Comparison of ENCODE assay signal across 1 cellular context in genomic region chr16:83926726-83927397, GRCh38.
TF ChIP-seq lines count a peak whose summit lies in the region.

No MANE protein-coding gene starts in this region.

TF ChIP-seq in K562, 482 proteins besides CTCF, POLR2A, EP300 and RAD21 (continued from another document and continues in another):
- TF ChIP-seq, protein P1, sequence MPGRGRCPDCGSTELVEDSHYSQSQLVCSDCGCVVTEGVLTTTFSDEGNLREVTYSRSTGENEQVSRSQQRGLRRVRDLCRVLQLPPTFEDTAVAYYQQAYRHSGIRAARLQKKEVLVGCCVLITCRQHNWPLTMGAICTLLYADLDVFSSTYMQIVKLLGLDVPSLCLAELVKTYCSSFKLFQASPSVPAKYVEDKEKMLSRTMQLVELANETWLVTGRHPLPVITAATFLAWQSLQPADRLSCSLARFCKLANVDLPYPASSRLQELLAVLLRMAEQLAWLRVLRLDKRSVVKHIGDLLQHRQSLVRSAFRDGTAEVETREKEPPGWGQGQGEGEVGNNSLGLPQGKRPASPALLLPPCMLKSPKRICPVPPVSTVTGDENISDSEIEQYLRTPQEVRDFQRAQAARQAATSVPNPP (IDR thresholded peaks at IDR 0.05; ENCODE audit: borderline replicate concordance, insufficient read depth, insufficient read length), result no peak
- no peak for TF ChIP-seq E2F1 (CRISPR knock-in tag; IDR thresholded peaks at IDR 0.05)
- TF ChIP-seq ILK (tag; IDR thresholded peaks at IDR 0.05; ENCODE audit: borderline replicate concordance, low read depth), result no peak
- TF ChIP-seq TEAD4 (IDR thresholded peaks at IDR 0.05; ENCODE audit: low read length), result no peak
- TF ChIP-seq TEAD4 (CRISPR knock-in tag; IDR thresholded peaks at IDR 0.05; ENCODE audit: borderline replicate concordance), result no peak
- peak; percentile 51; the same call in 1 of the 2 replicates for TF ChIP-seq JUND (IDR thresholded peaks at IDR 0.05; ENCODE audit: borderline replicate concordance, low read depth, low read length)
- TF ChIP-seq JUND (tag; IDR thresholded peaks at IDR 0.05; ENCODE audit: borderline replicate concordance, low read depth, low read length), result no peak; the same call in 2 of the 3 replicates
- TF ChIP-seq FOXA3 (CRISPR knock-in tag; conservative IDR thresholded peaks at IDR 0.05 in 1 of 2, IDR thresholded peaks at IDR 0.05 in 1 of 2), result no peak
- TF ChIP-seq RBM14 (IDR thresholded peaks at IDR 0.05; ENCODE audit: borderline replicate concordance, insufficient read depth, low read depth, low read length), result no peak
- TF ChIP-seq, protein P2, sequence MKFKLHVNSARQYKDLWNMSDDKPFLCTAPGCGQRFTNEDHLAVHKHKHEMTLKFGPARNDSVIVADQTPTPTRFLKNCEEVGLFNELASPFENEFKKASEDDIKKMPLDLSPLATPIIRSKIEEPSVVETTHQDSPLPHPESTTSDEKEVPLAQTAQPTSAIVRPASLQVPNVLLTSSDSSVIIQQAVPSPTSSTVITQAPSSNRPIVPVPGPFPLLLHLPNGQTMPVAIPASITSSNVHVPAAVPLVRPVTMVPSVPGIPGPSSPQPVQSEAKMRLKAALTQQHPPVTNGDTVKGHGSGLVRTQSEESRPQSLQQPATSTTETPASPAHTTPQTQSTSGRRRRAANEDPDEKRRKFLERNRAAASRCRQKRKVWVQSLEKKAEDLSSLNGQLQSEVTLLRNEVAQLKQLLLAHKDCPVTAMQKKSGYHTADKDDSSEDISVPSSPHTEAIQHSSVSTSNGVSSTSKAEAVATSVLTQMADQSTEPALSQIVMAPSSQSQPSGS (CRISPR knock-in tag; IDR thresholded peaks at IDR 0.05), result no peak
- no peak for TF ChIP-seq SUPT5H (IDR thresholded peaks at IDR 0.05)
- no peak for TF ChIP-seq ZNF311 (CRISPR knock-in tag; IDR thresholded peaks at IDR 0.05)
- TF ChIP-seq SMARCA4 (IDR thresholded peaks at IDR 0.05), result peak; percentile 33; the same call in 1 of the 2 replicates
- no peak for TF ChIP-seq ZNF232 (CRISPR knock-in tag; IDR thresholded peaks at IDR 0.05)
- peak; percentile 50; the same call in 1 of the 2 replicates for TF ChIP-seq ARID2 (IDR thresholded peaks at IDR 0.05)
- peak; percentile 45; the same call in 1 of the 2 replicates for TF ChIP-seq SMAD4 (CRISPR knock-in tag; conservative IDR thresholded peaks at IDR 0.05)
- no peak for TF ChIP-seq TRIM28 (IDR thresholded peaks at IDR 0.05)
- no peak for TF ChIP-seq RBM15 (IDR thresholded peaks at IDR 0.05; ENCODE audit: insufficient read depth, low read length)
- TF ChIP-seq FIP1L1 (IDR thresholded peaks at IDR 0.05; ENCODE audit: low read depth, low read length, poor library complexity, severe bottlenecking), result no peak
- TF ChIP-seq, protein P3, sequence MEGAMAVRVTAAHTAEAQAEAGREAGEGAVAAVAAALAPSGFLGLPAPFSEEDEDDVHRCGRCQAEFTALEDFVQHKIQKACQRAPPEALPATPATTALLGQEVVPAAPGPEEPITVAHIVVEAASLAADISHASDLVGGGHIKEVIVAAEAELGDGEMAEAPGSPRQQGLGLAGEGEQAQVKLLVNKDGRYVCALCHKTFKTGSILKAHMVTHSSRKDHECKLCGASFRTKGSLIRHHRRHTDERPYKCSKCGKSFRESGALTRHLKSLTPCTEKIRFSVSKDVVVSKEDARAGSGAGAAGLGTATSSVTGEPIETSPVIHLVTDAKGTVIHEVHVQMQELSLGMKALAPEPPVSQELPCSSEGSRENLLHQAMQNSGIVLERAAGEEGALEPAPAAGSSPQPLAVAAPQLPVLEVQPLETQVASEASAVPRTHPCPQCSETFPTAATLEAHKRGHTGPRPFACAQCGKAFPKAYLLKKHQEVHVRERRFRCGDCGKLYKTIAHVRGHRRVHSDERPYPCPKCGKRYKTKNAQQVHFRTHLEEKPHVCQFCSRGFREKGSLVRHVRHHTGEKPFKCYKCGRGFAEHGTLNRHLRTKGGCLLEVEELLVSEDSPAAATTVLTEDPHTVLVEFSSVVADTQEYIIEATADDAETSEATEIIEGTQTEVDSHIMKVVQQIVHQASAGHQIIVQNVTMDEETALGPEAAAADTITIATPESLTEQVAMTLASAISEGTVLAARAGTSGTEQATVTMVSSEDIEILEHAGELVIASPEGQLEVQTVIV (CRISPR knock-in tag; IDR thresholded peaks at IDR 0.05; ENCODE audit: borderline replicate concordance), result no peak
- peak; percentile 70; the same call in 1 of the 2 replicates for TF ChIP-seq CTBP1 (IDR thresholded peaks at IDR 0.05; ENCODE audit: borderline replicate concordance)
- TF ChIP-seq, protein P4, sequence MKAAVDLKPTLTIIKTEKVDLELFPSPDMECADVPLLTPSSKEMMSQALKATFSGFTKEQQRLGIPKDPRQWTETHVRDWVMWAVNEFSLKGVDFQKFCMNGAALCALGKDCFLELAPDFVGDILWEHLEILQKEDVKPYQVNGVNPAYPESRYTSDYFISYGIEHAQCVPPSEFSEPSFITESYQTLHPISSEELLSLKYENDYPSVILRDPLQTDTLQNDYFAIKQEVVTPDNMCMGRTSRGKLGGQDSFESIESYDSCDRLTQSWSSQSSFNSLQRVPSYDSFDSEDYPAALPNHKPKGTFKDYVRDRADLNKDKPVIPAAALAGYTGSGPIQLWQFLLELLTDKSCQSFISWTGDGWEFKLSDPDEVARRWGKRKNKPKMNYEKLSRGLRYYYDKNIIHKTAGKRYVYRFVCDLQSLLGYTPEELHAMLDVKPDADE (conservative IDR thresholded peaks at IDR 0.05; ENCODE audit: control insufficient read depth, low read depth, low read length), result 0 out of 2 replicates have a peak, but pooled peaks have one; percentile 44
- no peak for TF ChIP-seq FOXA1 (IDR thresholded peaks at IDR 0.05; ENCODE audit: borderline replicate concordance)
- peak; percentile 42; the same call in 1 of the 2 replicates for TF ChIP-seq TFAP4 (CRISPR knock-in tag; IDR thresholded peaks at IDR 0.05; ENCODE audit: borderline replicate concordance)
- no peak for TF ChIP-seq FOXP1 (CRISPR knock-in tag; IDR thresholded peaks at IDR 0.05)
- no peak for TF ChIP-seq ATF4 (CRISPR knock-in tag; IDR thresholded peaks at IDR 0.05)
- TF ChIP-seq GABPB2 (CRISPR knock-in tag; conservative IDR thresholded peaks at IDR 0.05), result no peak
- no peak for TF ChIP-seq ZNF830 (CRISPR knock-in tag; IDR thresholded peaks at IDR 0.05)
- TF ChIP-seq RBFOX2 (IDR thresholded peaks at IDR 0.05; ENCODE audit: low read depth, low read length), result no peak
- peak; percentile 23 for TF ChIP-seq HMGN3 (IDR thresholded peaks at IDR 0.05; ENCODE audit: borderline replicate concordance, extremely low read depth, insufficient read length, low read depth, low read length)
- TF ChIP-seq KDM2B (CRISPR knock-in tag; IDR thresholded peaks at IDR 0.05), result 0 out of 2 replicates have a peak, but pooled peaks have one; percentile 13
- TF ChIP-seq NRF1 (conservative IDR thresholded peaks at IDR 0.05 in 1 of 2, IDR thresholded peaks at IDR 0.05 in 1 of 2), result peak; percentile 35 to 37; a peak in 2 of 4 replicates
- TF ChIP-seq, protein P5, sequence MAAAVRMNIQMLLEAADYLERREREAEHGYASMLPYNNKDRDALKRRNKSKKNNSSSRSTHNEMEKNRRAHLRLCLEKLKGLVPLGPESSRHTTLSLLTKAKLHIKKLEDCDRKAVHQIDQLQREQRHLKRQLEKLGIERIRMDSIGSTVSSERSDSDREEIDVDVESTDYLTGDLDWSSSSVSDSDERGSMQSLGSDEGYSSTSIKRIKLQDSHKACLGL (CRISPR knock-in tag; IDR thresholded peaks at IDR 0.05; ENCODE audit: borderline replicate concordance, poor library complexity, severe bottlenecking), result no peak
- TF ChIP-seq RFX7 (CRISPR knock-in tag; IDR thresholded peaks at IDR 0.05), result no peak
- no peak for TF ChIP-seq SRSF9 (IDR thresholded peaks at IDR 0.05; ENCODE audit: borderline replicate concordance, low read depth, low read length)
- TF ChIP-seq KAT2B (IDR thresholded peaks at IDR 0.05; ENCODE audit: low read depth, low read length), result no peak
- TF ChIP-seq BHLHE40 (IDR thresholded peaks at IDR 0.05; ENCODE audit: low read length), result 0 out of 2 replicates have a peak, but pooled peaks have one; percentile 39
- TF ChIP-seq E2F6 (IDR thresholded peaks at IDR 0.05; ENCODE audit: borderline replicate concordance in 1 of 2, extremely low read depth in 1 of 2, insufficient read depth in 1 of 2, insufficient read length in 1 of 2, low read depth in 1 of 2, low read length in 1 of 2, poor library complexity in 1 of 2, severe bottlenecking in 1 of 2), result peak in 1 of 2 experiments; percentile 16
- TF ChIP-seq CXXC5 (CRISPR knock-in tag; IDR thresholded peaks at IDR 0.05), result peak; percentile 42
- 0 out of 2 replicates have a peak, but pooled peaks have one; percentile 18 for TF ChIP-seq POLR2G (IDR thresholded peaks at IDR 0.05; ENCODE audit: low read depth, low read length)
- TF ChIP-seq XRCC5 (IDR thresholded peaks at IDR 0.05; ENCODE audit: low read depth, low read length), result peak; percentile 89
- no peak for TF ChIP-seq CHD4 (IDR thresholded peaks at IDR 0.05; ENCODE audit: insufficient read depth, insufficient replicate concordance, low read depth, low read length, poor library complexity, severe bottlenecking)
- no peak for TF ChIP-seq ZNF584 (CRISPR knock-in tag; IDR thresholded peaks at IDR 0.05; ENCODE audit: low read depth)
- no peak for TF ChIP-seq NFATC3 (IDR thresholded peaks at IDR 0.05)
- no peak for TF ChIP-seq YY1 (IDR thresholded peaks at IDR 0.05; ENCODE audit: borderline replicate concordance in 1 of 3, control insufficient read depth in 1 of 3, extremely low read depth in 1 of 3, insufficient read depth in 3 of 3, insufficient read length in 1 of 3, insufficient replicate concordance in 2 of 3, low read depth in 1 of 3, low read length in 2 of 3)
- no peak for TF ChIP-seq ZNF143 (CRISPR knock-in tag; IDR thresholded peaks at IDR 0.05)
- TF ChIP-seq SMC3 (conservative IDR thresholded peaks at IDR 0.05; ENCODE audit: insufficient read depth, low read depth, low read length), result peak; percentile 75; the same call in 1 of the 2 replicates
- TF ChIP-seq ZKSCAN3 (CRISPR knock-in tag; IDR thresholded peaks at IDR 0.05), result no peak
- no peak for TF ChIP-seq STAT6 (CRISPR knock-in tag; IDR thresholded peaks at IDR 0.05)
- no peak for TF ChIP-seq ZNF436 (CRISPR knock-in tag; IDR thresholded peaks at IDR 0.05)
- no peak for TF ChIP-seq PML (IDR thresholded peaks at IDR 0.05; ENCODE audit: low read length)
- 0 out of 2 replicates have a peak, but pooled peaks have one; percentile 53 for TF ChIP-seq ZBED1 (IDR thresholded peaks at IDR 0.05)
- TF ChIP-seq KLF16 (IDR thresholded peaks at IDR 0.05), result 0 out of 2 replicates have a peak, but pooled peaks have one; percentile 17
- peak; percentile 58 for TF ChIP-seq CC2D1A (IDR thresholded peaks at IDR 0.05)
- TF ChIP-seq DDX20 (tag; IDR thresholded peaks at IDR 0.05; ENCODE audit: low read depth), result no peak
